Comparison of ENCODE assay signal across 19 cellular contexts in genomic region chr15:100897873-100898490, GRCh38. TPM values are rescaled to one million over a fixed set of nuclear protein-coding genes. Genes with fewer than 3 reads are reported as not detected.
"Had no signal": no experiment of that assay in that cellular context is flagged by ENCODE, and none has a peak within 500 bp of the region (broad histone marks: within the 10 kb centered on the region; RNA-seq: fewer than 3 reads in every experiment).

No MANE protein-coding gene starts in this region.

- DNase-seq: activated CD4-positive, alpha-beta T cell treated with anti-CD3 and anti-CD28 coated beads, Interleukin-2, amount 10 ng/mL, durations not matched to agents 7 days and 5 days; activated effector memory CD4-positive, alpha-beta T cell treated with anti-CD3 and anti-CD28 coated beads, Interleukin-2, amount 50 U/mL, for 16 hours; activated T-cell treated with anti-CD3 and anti-CD28 coated beads, Interleukin-2, amount 50 U/mL, for 72 hours; effector memory CD8-positive, alpha-beta T cell; foreskin fibroblast; left ventricle myocardium superior; naive thymus-derived CD4-positive, alpha-beta T cell; pancreas; small intestine; stimulated activated CD4-positive, alpha-beta T cell treated with anti-CD3 and anti-CD28 coated beads, Interleukin-15, amount 100 ng/mL, for 24 hours; stimulated activated CD4-positive, alpha-beta T cell treated with anti-CD3 and anti-CD28 coated beads, Interleukin-2, amount 100 ng/mL, for 48 hours; testis had no signal

- H3K9me3 ChIP-seq: ascending aorta, pancreas, right lobe of liver, testis, upper lobe of left lung had no signal

- H3K36me3 ChIP-seq: ascending aorta, right lobe of liver, upper lobe of left lung had no signal

- H3K36me3 Mint-ChIP-seq: activated naive CD4-positive, alpha-beta T cell treated with anti-CD3 and anti-CD28 coated beads, Interleukin-2, amount 50 U/mL, for 24 hours; memory B cell; naive thymus-derived CD4-positive, alpha-beta T cell had no signal

- H3K27me3 ChIP-seq: ascending aorta, pancreas, right lobe of liver, testis had no signal

- H3K4me1 ChIP-seq: right lobe of liver had no signal

- H3K27ac ChIP-seq: ascending aorta, pancreas, right lobe of liver, upper lobe of left lung had no signal

- H3K4me1 Mint-ChIP-seq: activated CD4-positive, alpha-beta T cell treated with anti-CD3 and anti-CD28 coated beads, Interleukin-2, amount 10 ng/mL, durations not matched to agents 7 days and 5 days; activated naive CD4-positive, alpha-beta T cell treated with anti-CD3 and anti-CD28 coated beads, Interleukin-2, amount 50 U/mL, for 24 hours; memory B cell; naive thymus-derived CD4-positive, alpha-beta T cell had no signal

- H3K9me3 Mint-ChIP-seq: activated CD4-positive, alpha-beta T cell treated with anti-CD3 and anti-CD28 coated beads, Interleukin-2, amount 10 ng/mL, durations not matched to agents 7 days and 5 days; activated naive CD4-positive, alpha-beta T cell treated with anti-CD3 and anti-CD28 coated beads, Interleukin-2, amount 50 U/mL, for 24 hours; activated T-cell treated with anti-CD3 and anti-CD28 coated beads, Interleukin-2, amount 50 U/mL, for 72 hours; effector memory CD8-positive, alpha-beta T cell; memory B cell; naive thymus-derived CD4-positive, alpha-beta T cell; T-helper 1 cell treated with Interleukin-12 subunit alpha and Interleukin-12 subunit beta and Interleukin-4 antibody, amounts not matched to agents 30 μg/mL and 1 μg/mL, for 36 hours had no signal

- H3K27ac Mint-ChIP-seq: activated CD4-positive, alpha-beta T cell treated with anti-CD3 and anti-CD28 coated beads, Interleukin-2, amount 10 ng/mL, durations not matched to agents 7 days and 5 days; activated naive CD4-positive, alpha-beta T cell treated with anti-CD3 and anti-CD28 coated beads, Interleukin-2, amount 50 U/mL, for 24 hours; activated T-cell treated with anti-CD3 and anti-CD28 coated beads, Interleukin-2, amount 50 U/mL, for 72 hours; effector memory CD8-positive, alpha-beta T cell; memory B cell; naive thymus-derived CD4-positive, alpha-beta T cell; T-helper 1 cell treated with Interleukin-12 subunit alpha and Interleukin-12 subunit beta and Interleukin-4 antibody, amounts not matched to agents 30 μg/mL and 1 μg/mL, for 36 hours had no signal

- ATAC-seq: activated CD4-positive, CD25-positive, alpha-beta regulatory T cell treated with anti-CD3 and anti-CD28 coated beads, Interleukin-2, amount 50 U/mL, for 24 hours; activated T-cell treated with anti-CD3 and anti-CD28 coated beads, Interleukin-2, amount 50 U/mL, for 72 hours; effector memory CD8-positive, alpha-beta T cell; left ventricle myocardium superior; naive thymus-derived CD4-positive, alpha-beta T cell; pancreas; right lobe of liver had no signal

- H3K4me3 ChIP-seq: ascending aorta, pancreas, right lobe of liver, testis, upper lobe of left lung had no signal

- H3K4me3 Mint-ChIP-seq: activated CD4-positive, alpha-beta T cell treated with anti-CD3 and anti-CD28 coated beads, Interleukin-2, amount 10 ng/mL, durations not matched to agents 7 days and 5 days; activated naive CD4-positive, alpha-beta T cell treated with anti-CD3 and anti-CD28 coated beads, Interleukin-2, amount 50 U/mL, for 24 hours; activated T-cell treated with anti-CD3 and anti-CD28 coated beads, Interleukin-2, amount 50 U/mL, for 72 hours; effector memory CD8-positive, alpha-beta T cell; memory B cell; naive thymus-derived CD4-positive, alpha-beta T cell; T-helper 1 cell treated with Interleukin-12 subunit alpha and Interleukin-12 subunit beta and Interleukin-4 antibody, amounts not matched to agents 30 μg/mL and 1 μg/mL, for 36 hours had no signal

RNA-seq across cellular contexts. Expression of gene ALDH1A3, which starts 18.4 kb away (rescaled TPM):
- total RNA-seq: activated CD4-positive, alpha-beta T cell treated with anti-CD3 and anti-CD28 coated beads, Interleukin-2, amount 10 ng/mL, durations not matched to agents 7 days and 5 days; naive thymus-derived CD4-positive, alpha-beta T cell had no signal
- polyA plus RNA-seq: naive thymus-derived CD4-positive, alpha-beta T cell had no signal

RNA-seq across cellular contexts. Expression of gene LRRK1, which starts 21.2 kb away (rescaled TPM):
- polyA plus RNA-seq: naive thymus-derived CD4-positive, alpha-beta T cell had no signal
